ENCODE assay signal across 26 cellular contexts in the genomic region with DNA sequence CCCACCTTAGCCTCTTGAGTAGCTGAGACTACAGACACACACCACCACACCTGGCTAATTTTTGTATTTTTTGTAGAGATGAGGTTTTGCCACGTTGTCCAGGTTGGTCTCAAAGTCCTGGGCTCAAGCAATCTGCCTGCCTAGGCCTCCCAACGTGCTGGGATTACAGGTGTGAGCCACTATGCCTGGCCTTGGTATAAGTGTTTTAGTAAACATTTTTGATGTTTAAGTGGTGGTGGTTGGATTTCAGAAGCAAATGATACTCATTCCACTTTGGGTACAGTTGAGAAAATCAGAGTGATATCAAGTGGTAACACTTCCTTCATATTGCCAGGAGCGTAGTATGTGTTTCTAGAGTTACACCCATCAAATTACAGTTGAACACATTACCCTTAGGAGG. TPM values are rescaled to one million over a fixed set of nuclear protein-coding genes. Genes with fewer than 3 reads are reported as not detected.
"Had no signal": no experiment of that assay in that cellular context is flagged by ENCODE, and none has a peak within 500 bp of the region (broad histone marks: within the 10 kb centered on the region; RNA-seq: fewer than 3 reads in every experiment).

No MANE protein-coding gene starts in this region.

- ATAC-seq: effector memory CD8-positive, alpha-beta T cell; esophagus mucosa; right cardiac atrium; WTC11 had no signal

- H3K9me3 ChIP-seq: colonic mucosa, neutrophil, ovary, tibial artery, uterus had no signal

- H3K27me3 ChIP-seq: colonic mucosa, hepatocyte, ovary, tibial artery, uterus had no signal

- H3K4me1 ChIP-seq: colonic mucosa had no signal

- H3K4me3 ChIP-seq: colonic mucosa, dorsolateral prefrontal cortex, hepatocyte, ovary, tibial artery, uterus had no signal

- DNase-seq: activated CD4-positive, alpha-beta T cell treated with anti-CD3 and anti-CD28 coated beads, Interleukin-2, amount 50 U/mL, for 4 hours; activated CD8-positive, alpha-beta memory T cell treated with anti-CD3 and anti-CD28 coated beads for 24 hours; activated CD8-positive, alpha-beta memory T cell treated with anti-CD3 and anti-CD28 coated beads, Interleukin-2, amount 50 U/mL, for 48 hours; activated naive CD4-positive, alpha-beta T cell treated with Interleukin-2 at 50 U/mL for 16 hours; activated naive CD8-positive, alpha-beta T cell treated with anti-CD3 and anti-CD28 coated beads for 36 hours; activated T-cell treated with anti-CD3 and anti-CD28 coated beads, Interleukin-2, amount 50 U/mL, for 48 hours; colonic mucosa; dorsolateral prefrontal cortex; effector memory CD8-positive, alpha-beta T cell; foreskin melanocyte; glutamatergic neuron; mammary epithelial cell; natural killer cell; ovary; right cardiac atrium; stimulated activated CD4-positive, alpha-beta T cell treated with anti-CD3 and anti-CD28 coated beads, Interleukin-4, amount 100 ng/mL, for 4 hours; substantia nigra; T1000; tibial artery; uterus had no signal

- H3K36me3 ChIP-seq: colonic mucosa, neutrophil, ovary, uterus had no signal

- H3K27ac ChIP-seq: colonic mucosa, dorsolateral prefrontal cortex, hepatocyte, neutrophil, ovary, tibial artery, uterus had no signal

RNA-seq across cellular contexts. Expression of a gene that starts 25.4 kb away (rescaled TPM):
- total RNA-seq: activated naive CD8-positive, alpha-beta T cell treated with anti-CD3 and anti-CD28 coated beads for 36 hours; endothelial cell of umbilical vein; natural killer cell; pulmonary artery endothelial cell had no signal
